Comparison of ENCODE assay signal across 11 cellular contexts in genomic region chr10:103273026-103273425, GRCh38. TPM values are rescaled to one million over a fixed set of nuclear protein-coding genes. Genes with fewer than 3 reads are reported as not detected.
DNase-seq lines count a peak whose midpoint lies in the region; ATAC-seq, FAIRE-seq and TF ChIP-seq lines count a peak whose summit lies in the region.
"Had no signal": no experiment of that assay in that cellular context is flagged by ENCODE, and none has a peak within 500 bp of the region (broad histone marks: within the 10 kb centered on the region; RNA-seq: fewer than 3 reads in every experiment).

No MANE protein-coding gene starts in this region.

- intact Hi-C loops in spleen (cut with DNase I; ENCODE audit: low total_unique reads), result no loop called here

- peaks cover 9% of the 10 kb centered on the region; the same call in 1 of the 2 replicates for H3K4me1 ChIP-seq in SJCRH30
- peaks cover 7 to 20% (median 16%) of the 10 kb centered on the region in 6 donors for H3K4me1 ChIP-seq in spleen

- H3K27me3 ChIP-seq in SJCRH30 (no peaks in the 10 kb centered on the region), spleen (replicated peaks in 1 of 7) (peaks cover 0 to 75% (median 29%) of the 10 kb centered on the region in 7 donors)

- no peak overlapping the region for H3K4me3 ChIP-seq in SJCRH30
- H3K4me3 ChIP-seq in skeletal muscle cell (ENCODE audit: low read depth, low read length), result no peak overlapping the region
- H3K4me3 ChIP-seq in spleen, result no peak overlapping the region
- H3K4me3 ChIP-seq: GM12878 had no signal

- TF ChIP-seq POLR2A in H54 (IDR thresholded peaks at IDR 0.05; ENCODE audit: low read depth, low read length), result no peak
- TF ChIP-seq POLR2A in spleen (IDR thresholded peaks at IDR 0.05), result no peak

- H3K9me3 ChIP-seq in SJCRH30 (replicated peaks) (no peaks in the 10 kb centered on the region), spleen (peaks cover 0 to 2% (median 0%) of the 10 kb centered on the region in 8 donors)

- H3K27ac ChIP-seq in SJCRH30 (no peak overlapping the region), spleen (no peak overlapping the region)

- H3K36me3 ChIP-seq in SJCRH30, result no peaks in the 10 kb centered on the region
- H3K36me3 ChIP-seq in spleen, result no peaks in the 10 kb centered on the region

- peak; percentile 99 for DNase-seq in H54 (ENCODE audit: insufficient read length, low spot score)
- peak; percentile 65 to 72 for DNase-seq in SJCRH30
- DNase-seq in fibroblast of peridontal ligament (ENCODE audit: extremely low read depth), result peak; percentile 100
- peak; percentile 96 for DNase-seq in skeletal muscle cell (ENCODE audit: low read depth)
- DNase-seq in spleen, result no peak
- DNase-seq in NCI-H524 (lab: John Stamatoyannopoulos, UW), result no peak
- no peak for DNase-seq in T-helper 9 cell
- DNase-seq: activated CD4-positive, alpha-beta T cell treated with anti-CD3 and anti-CD28 coated beads, Interleukin-2, amount 50 U/mL, for 1 hour; NCI-H1694 had no signal

- no peak for ATAC-seq in HG03025 (IDR thresholded peaks at IDR 0.05; ENCODE audit: low FRiP score, unreplicated experiment)
- ATAC-seq: GM12878 had no signal

- peak; percentile 87 for FAIRE-seq in H54 (lab: Jason Lieb, UNC)
- FAIRE-seq: GM12878 had no signal

- no peak for TF ChIP-seq CTCF in spleen (IDR thresholded peaks at IDR 0.05 in 8 of 11, conservative IDR thresholded peaks at IDR 0.05 in 3 of 11)

- WGBS in spleen, 5 donors, result 58 to 72% (median 69%) methylated on average over 4 of the region's 4 CpGs

RNA-seq across cellular contexts. Expression of gene INA, which starts 3.9 kb away (rescaled TPM):
- not detected in 2 replicates for total RNA-seq in SJCRH30 (2014; rRNA removed; shearing (Covaris generic))
- total RNA-seq in spleen, result not detected
- under 1 TPM; 0.02 to 0.09 (median 0.03) TPM for polyA plus RNA-seq in spleen
- total RNA-seq: GM12878 had no signal

RNA-seq across cellular contexts. Expression of gene RPEL1, which starts 27.3 kb away (rescaled TPM):
- not detected in 2 replicates for total RNA-seq in SJCRH30 (2014; rRNA removed; shearing (Covaris generic))
- under 1 TPM in 1 of 7 donors, not detected in 6; 0.23 TPM for total RNA-seq in spleen
- polyA plus RNA-seq in spleen, result not detected
- total RNA-seq: GM12878 had no signal

Comparison
In these comparisons a context has a peak if more than half of its experiments do, and no peak if none do; other contexts are left out.
1. DNase-seq: peak in H54 (single experiment), SJCRH30 (2 of 2), fibroblast of peridontal ligament (single experiment) and skeletal muscle cell (single experiment); none in spleen (single experiment), NCI-H524 (0 of 2) and T-helper 9 cell (single experiment).